Comparison of ENCODE assay signal across 13 cellular contexts in the genomic region with DNA sequence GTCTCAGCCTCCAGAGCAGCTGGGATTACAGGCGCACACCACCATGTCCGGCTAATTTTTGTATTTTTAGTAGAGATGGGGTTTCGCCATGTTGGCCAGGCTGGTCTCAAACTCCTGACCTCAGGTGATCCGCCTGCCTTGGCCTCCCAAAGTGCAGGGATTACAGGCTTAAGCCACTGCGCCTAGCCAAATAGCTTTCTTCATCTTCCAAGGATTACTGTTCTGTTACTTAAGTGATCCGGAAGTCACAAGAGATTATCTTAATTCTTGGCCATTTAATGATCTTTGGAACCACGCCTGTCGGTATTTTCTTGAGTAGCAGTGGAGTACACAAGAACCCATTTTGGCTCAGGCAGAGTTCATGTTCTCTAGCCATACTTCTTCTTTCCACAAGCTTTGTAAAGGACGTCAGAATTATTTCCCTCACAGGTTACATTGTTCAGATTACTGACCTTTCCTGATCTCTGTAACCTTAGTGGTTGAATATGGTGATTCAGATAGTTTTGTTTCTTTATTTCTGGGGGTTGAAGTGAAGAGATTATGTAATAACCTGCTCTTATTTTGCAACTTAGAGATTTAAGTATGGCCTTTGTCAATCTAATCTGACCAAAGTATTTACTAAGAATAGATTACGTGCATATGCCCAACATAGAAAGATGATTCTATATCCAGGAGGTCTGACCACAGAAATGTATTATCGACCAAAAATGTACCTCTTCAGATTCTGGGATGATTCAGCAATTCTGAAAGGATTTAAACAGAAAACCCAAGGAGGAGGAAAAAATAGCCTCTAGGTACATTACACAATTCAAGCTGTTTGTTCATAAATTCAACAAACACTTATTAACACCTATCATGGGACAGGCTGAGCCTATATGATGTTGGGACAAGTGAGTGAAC.
A peak's percentile ranks its signal among the peaks of the same experiment; 100 is the strongest.
DNase-seq lines count a peak whose midpoint lies in the region; ATAC-seq, FAIRE-seq and TF ChIP-seq lines count a peak whose summit lies in the region.
"Had no signal": no experiment of that assay in that cellular context is flagged by ENCODE, and none has a peak within 500 bp of the region (broad histone marks: within the 10 kb centered on the region; RNA-seq: fewer than 3 reads in every experiment).

No MANE protein-coding gene starts in this region.

- FAIRE-seq in GM19239 (lab: Jason Lieb, UNC): no peak

- peak overlapping the region; percentile 92 for H4K91ac ChIP-seq in IMR-90 (ENCODE audit: insufficient read depth, low read depth, low read length)

- H2AK5ac ChIP-seq in IMR-90 (ENCODE audit: low read depth, low read length): peak overlapping the region; percentile 98

- peak; percentile 95 for DNase-seq in AG04449 (ENCODE audit: low read depth, low spot score)
- peak; percentile 98 for DNase-seq in IMR-90
- peak; percentile 15 to 71 for DNase-seq in SW 1271 (lab: John Stamatoyannopoulos, UW)
- peak; percentile 96 for DNase-seq in foreskin keratinocyte
- DNase-seq in activated CD4-positive, alpha-beta T cell treated with anti-CD3 and anti-CD28 coated beads for 36 hours: no peak
- DNase-seq in GM19239 (ENCODE audit: insufficient read length, low spot score): no peak
- DNase-seq in SK-N-DZ (ENCODE audit: low spot score): no peak
- DNase-seq: foreskin melanocyte, NCI-H2081, right lobe of liver had no signal

- H3K9me3 Mint-ChIP-seq in activated CD4-positive, alpha-beta T cell treated with anti-CD3 and anti-CD28 coated beads for 36 hours (ENCODE audit: low read depth): no peaks in the 10 kb centered on the region

- CTCF ChIA-PET in AG04449 (lab: Yijun Ruan, JAX): interaction anchor here (0.7 to 2.1 kb wide), 10 partner anchors 10 to 201 kb away, joined by 3 to 10 read pairs (median 4); no protein-coding TSS in a partner anchor
- CTCF ChIA-PET in IMR-90 (lab: Yijun Ruan, JAX): interaction anchor here (0.8 to 1.5 kb wide), 2 partner anchors 17 to 106 kb away, joined by 3 read pairs; no protein-coding TSS in a partner anchor
- CTCF ChIA-PET in activated CD4-positive, alpha-beta T cell treated with anti-CD3 and anti-CD28 coated beads for 36 hours (lab: Charles Lee): interaction anchor here (1.9 kb wide), 1 partner anchor 10 kb away, joined by 5 read pairs; no protein-coding TSS in a partner anchor

- peaks cover 2% of the 10 kb centered on the region; the same call in 1 of the 2 replicates for H3K36me3 ChIP-seq in IMR-90 (ENCODE audit: control insufficient read depth, insufficient read depth, low read length)
- H3K36me3 ChIP-seq: ascending aorta, right lobe of liver had no signal

- H3K27me3 ChIP-seq in IMR-90 (ENCODE audit: control insufficient read depth, insufficient read depth, low read length): no peaks in the 10 kb centered on the region
- no peaks in the 10 kb centered on the region for H3K27me3 ChIP-seq in foreskin keratinocyte
- H3K27me3 ChIP-seq: ascending aorta, right lobe of liver had no signal

- intact Hi-C loops in IMR-90 (cut with micrococcal nuclease): no loop called here
- intact Hi-C loops in activated CD4-positive, alpha-beta T cell treated with anti-CD3 and anti-CD28 coated beads for 36 hours (cut with DNase I, micrococcal nuclease): loop anchor here in 1 of 2 experiments (10.0 kb wide), 1 partner anchor 145 kb away; no protein-coding TSS in a partner anchor

- TF ChIP-seq CTCF in AG04449 (IDR thresholded peaks at IDR 0.05; ENCODE audit: insufficient read depth, low read length, missing control alignments) (no peak), IMR-90 (conservative IDR thresholded peaks at IDR 0.05; ENCODE audit: low read depth, low read length) (no peak), foreskin keratinocyte (conservative IDR thresholded peaks at IDR 0.05) (no peak)

- H3K4me1 ChIP-seq in IMR-90 (ENCODE audit: control insufficient read depth, insufficient read depth, low read length) (peaks cover 14% of the 10 kb centered on the region), foreskin keratinocyte (peaks cover 30% of the 10 kb centered on the region)
- H3K4me1 ChIP-seq: right lobe of liver had no signal

- no peaks in the 10 kb centered on the region for H4K20me1 ChIP-seq in IMR-90 (ENCODE audit: insufficient read depth, low read length)

- no peak for TF ChIP-seq RAD21 in IMR-90 (IDR thresholded peaks at IDR 0.05; ENCODE audit: low read length)

- H2AFZ ChIP-seq in IMR-90 (replicated peaks; ENCODE audit: low read length, poor library complexity): no peak overlapping the region

- H3K9me1 ChIP-seq in IMR-90 (ENCODE audit: insufficient read depth, low read length): peaks cover 5% of the 10 kb centered on the region; the same call in 1 of the 2 replicates

- H3K23ac ChIP-seq in IMR-90 (ENCODE audit: low read depth, low read length): peak overlapping the region; percentile 93

- peak overlapping the region; percentile 100 for H4K5ac ChIP-seq in IMR-90 (ENCODE audit: low read depth, low read length)

- no peak overlapping the region for H3K4me3 Mint-ChIP-seq in activated CD4-positive, alpha-beta T cell treated with anti-CD3 and anti-CD28 coated beads for 36 hours
- H3K4me3 Mint-ChIP-seq: B cell had no signal

- H3K18ac ChIP-seq in IMR-90 (ENCODE audit: low read depth, low read length): peak overlapping the region; percentile 100

- no TSS peak for BruUV-seq in IMR-90 (replicated peaks; lab: Mats Ljungman, UMichigan)

- H2BK15ac ChIP-seq in IMR-90 (ENCODE audit: low read depth, low read length): 0 out of 3 replicates have a peak overlapping the region, but pooled peaks have one; percentile 59

- H3K9me3 ChIP-seq in IMR-90 (ENCODE audit: control insufficient read depth, insufficient read depth, low read length): peaks cover 2% of the 10 kb centered on the region; the same call in 1 of the 2 replicates
- H3K9me3 ChIP-seq: ascending aorta, right lobe of liver had no signal

- no peak overlapping the region; the same call in 1 of the 2 replicates for H3K9ac ChIP-seq in IMR-90 (ENCODE audit: low read depth, low read length)

- in situ Hi-C loops in IMR-90 (cut with MboI; ENCODE audit: low sequenced_read_pairs): loop anchor here (10.0 kb wide), 1 partner anchor 265 kb away; no protein-coding TSS in a partner anchor

- peak overlapping the region; percentile 98 for H2BK120ac ChIP-seq in IMR-90 (ENCODE audit: low read depth, low read length)

- TF ChIP-seq POLR2A in IMR-90 (IDR thresholded peaks at IDR 0.05; ENCODE audit: low read depth, low read length): no peak

- dilution Hi-C loops in IMR-90 (cut with HindIII; ENCODE audit: low sequenced_read_pairs, unreplicated experiment): no loop called here

- POLR2A ChIA-PET in AG04449 (lab: Yijun Ruan, JAX): interaction anchor here (0.6 to 3.0 kb wide), 9 partner anchors 10 to 144 kb away, joined by 3 to 23 read pairs (median 7); no protein-coding TSS in a partner anchor
- POLR2A ChIA-PET in IMR-90 (lab: Charles Lee; ENCODE audit: unreplicated experiment): no interaction called here
- POLR2A ChIA-PET in activated CD4-positive, alpha-beta T cell treated with anti-CD3 and anti-CD28 coated beads for 36 hours (lab: Charles Lee): no interaction called here

- H2AK9ac ChIP-seq in IMR-90 (replicated peaks; ENCODE audit: low read depth, low read length, poor library complexity): no peak overlapping the region

- H2BK5ac ChIP-seq in IMR-90 (ENCODE audit: low read depth, low read length, poor library complexity, severe bottlenecking): peak overlapping the region; percentile 100

- 80% methylated on average over 1 of the region's 11 CpGs; no CpG with 5 or more reads in 1 of the 2 experiments for WGBS in IMR-90 (ENCODE audit: extremely low coverage in 2 of 2, insufficient read length in 1 of 2), 2 experiments

- H3K56ac ChIP-seq in IMR-90 (ENCODE audit: extremely low read depth, insufficient read depth, low read length): peak overlapping the region; percentile 81

- H3K27me3 Mint-ChIP-seq in activated CD4-positive, alpha-beta T cell treated with anti-CD3 and anti-CD28 coated beads for 36 hours: no peaks in the 10 kb centered on the region

- H4K8ac ChIP-seq in IMR-90 (ENCODE audit: low read depth in 2 of 2, low read length in 2 of 2): peak overlapping the region; percentile 97

- H3K14ac ChIP-seq in IMR-90 (replicated peaks; ENCODE audit: low read depth, low read length): peak overlapping the region; percentile 90

- peak overlapping the region; percentile 97 for H2BK20ac ChIP-seq in IMR-90 (ENCODE audit: low read depth, low read length)

- H3K4me1 Mint-ChIP-seq in activated CD4-positive, alpha-beta T cell treated with anti-CD3 and anti-CD28 coated beads for 36 hours: no peaks in the 10 kb centered on the region

- peak overlapping the region; percentile 97 for H3K4ac ChIP-seq in IMR-90 (ENCODE audit: low read depth, low read length)

- H3K4me2 ChIP-seq in IMR-90 (ENCODE audit: low read depth, low read length): no peak overlapping the region

- no peaks in the 10 kb centered on the region for H3K36me3 Mint-ChIP-seq in activated CD4-positive, alpha-beta T cell treated with anti-CD3 and anti-CD28 coated beads for 36 hours (ENCODE audit: low read depth)

- peaks cover 18 to 36% of the 10 kb centered on the region in 2 experiments; a peak in 3 of 4 replicates for H3K79me1 ChIP-seq in IMR-90 (ENCODE audit: low read depth in 1 of 2, low read length in 2 of 2)

- H3K4me3 ChIP-seq in AG04449 (ENCODE audit: low read depth, low read length) (no peak overlapping the region), IMR-90 (ENCODE audit: insufficient read depth, low read depth, low read length) (no peak overlapping the region)
- H3K4me3 ChIP-seq: ascending aorta, right lobe of liver had no signal

- H3K27ac ChIP-seq in IMR-90 (ENCODE audit: insufficient read depth, low read length) (peak overlapping the region; percentile 99), foreskin keratinocyte (peak overlapping the region; percentile 34)
- H3K27ac ChIP-seq: right lobe of liver had no signal

- ATAC-seq in IMR-90 (ENCODE audit: low read depth) (peak; percentile 50), foreskin keratinocyte (peak; percentile 70), GM21619 (IDR thresholded peaks at IDR 0.05; ENCODE audit: unreplicated experiment) (no peak)
- no peak for ATAC-seq in activated CD4-positive, alpha-beta T cell treated with anti-CD3 and anti-CD28 coated beads for 36 hours

- H3K27ac Mint-ChIP-seq in activated CD4-positive, alpha-beta T cell treated with anti-CD3 and anti-CD28 coated beads for 36 hours: no peak overlapping the region
- H3K27ac Mint-ChIP-seq: B cell had no signal

TF ChIP-seq in IMR-90, 13 proteins besides CTCF, POLR2A, EP300 and RAD21 (continues in another document):
- TF ChIP-seq, protein P1, sequence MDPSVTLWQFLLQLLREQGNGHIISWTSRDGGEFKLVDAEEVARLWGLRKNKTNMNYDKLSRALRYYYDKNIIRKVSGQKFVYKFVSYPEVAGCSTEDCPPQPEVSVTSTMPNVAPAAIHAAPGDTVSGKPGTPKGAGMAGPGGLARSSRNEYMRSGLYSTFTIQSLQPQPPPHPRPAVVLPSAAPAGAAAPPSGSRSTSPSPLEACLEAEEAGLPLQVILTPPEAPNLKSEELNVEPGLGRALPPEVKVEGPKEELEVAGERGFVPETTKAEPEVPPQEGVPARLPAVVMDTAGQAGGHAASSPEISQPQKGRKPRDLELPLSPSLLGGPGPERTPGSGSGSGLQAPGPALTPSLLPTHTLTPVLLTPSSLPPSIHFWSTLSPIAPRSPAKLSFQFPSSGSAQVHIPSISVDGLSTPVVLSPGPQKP (IDR thresholded peaks at IDR 0.05; ENCODE audit: borderline replicate concordance, low read depth, low read length): no peak
- peak; percentile 46; the same call in 1 of the 2 replicates for TF ChIP-seq FOS (IDR thresholded peaks at IDR 0.05; ENCODE audit: low read depth, low read length)
- TF ChIP-seq MAZ (IDR thresholded peaks at IDR 0.05; ENCODE audit: borderline replicate concordance, low read depth, low read length): no peak

Comparison
In these comparisons a context has a peak if more than half of its experiments do, and no peak if none do; other contexts are left out.
1. DNase-seq: peak in AG04449 (single experiment), IMR-90 (single experiment), SW 1271 (2 of 2) and foreskin keratinocyte (2 of 2); none in activated CD4-positive, alpha-beta T cell treated with anti-CD3 and anti-CD28 coated beads for 36 hours (single experiment), GM19239 (single experiment) and SK-N-DZ (single experiment).
2. ATAC-seq: peak in IMR-90 (single experiment) and foreskin keratinocyte (single experiment); none in activated CD4-positive, alpha-beta T cell treated with anti-CD3 and anti-CD28 coated beads for 36 hours (single experiment) and GM21619 (single experiment).